In the genomic region with DNA sequence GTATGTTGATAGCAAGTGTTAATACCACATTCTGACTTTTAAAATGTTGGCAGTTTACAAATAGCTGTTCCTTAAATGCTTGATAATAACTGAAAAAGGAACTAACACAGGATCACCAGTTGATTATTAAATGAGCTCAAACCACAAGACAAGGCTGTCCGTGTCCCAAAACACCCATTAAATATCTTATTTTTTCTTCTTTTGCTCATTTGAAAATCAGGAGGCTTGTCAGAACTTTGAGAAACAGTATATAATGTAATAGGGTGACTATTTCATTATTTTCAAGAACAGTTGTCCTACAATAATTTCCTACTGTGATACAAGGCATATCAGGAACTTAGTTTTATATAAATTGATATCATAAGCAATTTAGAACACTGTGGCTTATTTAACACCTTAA, we compare ENCODE assay signal across 1 cellular context.
TF ChIP-seq lines count a peak whose summit lies in the region.

No MANE protein-coding gene starts in this region.

TF ChIP-seq in A549, 52 proteins besides CTCF, POLR2A, EP300 and RAD21 (continued from another document):
- TF ChIP-seq FOSB (CRISPR knock-in tag; IDR thresholded peaks at IDR 0.05) (no peak), CHD2 (IDR thresholded peaks at IDR 0.05; ENCODE audit: low read length, partially characterized antibody) (no peak)
